Comparison of ENCODE assay signal across 9 cellular contexts in genomic region chr22:28923826-28924732, GRCh38. TPM values are rescaled to one million over a fixed set of nuclear protein-coding genes. Genes with fewer than 3 reads are reported as not detected.
DNase-seq lines count a peak whose midpoint lies in the region; ATAC-seq and TF ChIP-seq lines count a peak whose summit lies in the region.
"Had no signal": no experiment of that assay in that cellular context is flagged by ENCODE, and none has a peak within 500 bp of the region (broad histone marks: within the 10 kb centered on the region; RNA-seq: fewer than 3 reads in every experiment).

No MANE protein-coding gene starts in this region.

- no peaks in the 10 kb centered on the region for H3K4me1 Mint-ChIP-seq in stimulated activated effector memory CD8-positive, alpha-beta T cell treated with anti-CD3 and anti-CD28 coated beads, Interleukin-12 subunit alpha, Interleukin-12 subunit beta, amount 100 ng/mL, for 72 hours

- peak overlapping the region in 2 of 4 donors; percentile 55 to 63 for H3K27ac ChIP-seq in upper lobe of left lung

- peaks cover under 1 to 41% (median 15%) of the 10 kb centered on the region in 4 donors for H3K4me1 ChIP-seq in upper lobe of left lung

- no peaks in the 10 kb centered on the region for H3K27me3 ChIP-seq in upper lobe of left lung

- H3K27ac Mint-ChIP-seq in stimulated activated effector memory CD8-positive, alpha-beta T cell treated with anti-CD3 and anti-CD28 coated beads, Interleukin-12 subunit alpha, Interleukin-12 subunit beta, amount 100 ng/mL, for 72 hours = no peak overlapping the region

- no peak for TF ChIP-seq CTCF in lower leg skin (IDR thresholded peaks at IDR 0.05)
- no peak for TF ChIP-seq CTCF in upper lobe of left lung (IDR thresholded peaks at IDR 0.05)

- peak in 1 of 4 donors; percentile 9 for TF ChIP-seq EP300 in upper lobe of left lung (IDR thresholded peaks at IDR 0.05)

- ATAC-seq in upper lobe of left lung (ENCODE audit: low FRiP score in 2 of 2) = peak; percentile 48 to 70
- ATAC-seq in stimulated activated effector memory CD8-positive, alpha-beta T cell treated with anti-CD3 and anti-CD28 coated beads, Interleukin-12 subunit alpha, Interleukin-12 subunit beta, amount 100 ng/mL, for 72 hours = no peak

- TF ChIP-seq POLR2A in lower leg skin (IDR thresholded peaks at IDR 0.05) = no peak
- no peak for TF ChIP-seq POLR2A in upper lobe of left lung (IDR thresholded peaks at IDR 0.05)

- H3K36me3 ChIP-seq in upper lobe of left lung = no peaks in the 10 kb centered on the region

- intact Hi-C loops in lower leg skin (cut with DNase I; ENCODE audit: low total_unique reads) = no loop called here

- peak; percentile 7 for DNase-seq in NCI-H2227 (lab: John Stamatoyannopoulos, UW; ENCODE audit: unreplicated experiment)
- DNase-seq in NCI-H2227 treated with DMSO at 0.1 percent for 48 hours (lab: John Stamatoyannopoulos, UW) = no peak
- peak in 30 of 56 donors; percentile 7 to 77 (median 34) for DNase-seq in amygdala (lab: John Stamatoyannopoulos, UW)
- DNase-seq in lower leg skin (ENCODE audit: low spot score in 2 of 2) = peak; percentile 34 to 81
- peak; percentile 70 to 83 for DNase-seq in upper lobe of left lung
- DNase-seq in activated CD8-positive, alpha-beta memory T cell treated with anti-CD3 and anti-CD28 coated beads for 24 hours = no peak
- no peak for DNase-seq in stimulated activated effector memory CD8-positive, alpha-beta T cell treated with anti-CD3 and anti-CD28 coated beads, Interleukin-12 subunit alpha, Interleukin-12 subunit beta, amount 100 ng/mL, for 72 hours (ENCODE audit: low spot score in 2 of 2)
- no peak for DNase-seq in glomerular visceral epithelial cell (ENCODE audit: extremely low spot score)
- DNase-seq: ACHN had no signal

- H3K4me3 ChIP-seq in lower leg skin (ENCODE audit: low read depth, poor library complexity, severe bottlenecking) = no peak overlapping the region
- peak overlapping the region in 3 of 4 donors; percentile 3 to 14 (median 9) for H3K4me3 ChIP-seq in upper lobe of left lung

- WGBS in lower leg skin, 2 donors = 60 to 73% methylated on average over 24 of the region's 24 CpGs
- 56 to 59% methylated on average over 10 to 24 of the region's 24 CpGs for WGBS in upper lobe of left lung, 2 donors

- no peaks in the 10 kb centered on the region for H3K9me3 Mint-ChIP-seq in stimulated activated effector memory CD8-positive, alpha-beta T cell treated with anti-CD3 and anti-CD28 coated beads, Interleukin-12 subunit alpha, Interleukin-12 subunit beta, amount 100 ng/mL, for 72 hours

- H3K9me3 ChIP-seq in upper lobe of left lung = no peaks in the 10 kb centered on the region

- no peak overlapping the region for H3K4me3 Mint-ChIP-seq in stimulated activated effector memory CD8-positive, alpha-beta T cell treated with anti-CD3 and anti-CD28 coated beads, Interleukin-12 subunit alpha, Interleukin-12 subunit beta, amount 100 ng/mL, for 72 hours

- no peaks in the 10 kb centered on the region for H3K36me3 Mint-ChIP-seq in stimulated activated effector memory CD8-positive, alpha-beta T cell treated with anti-CD3 and anti-CD28 coated beads, Interleukin-12 subunit alpha, Interleukin-12 subunit beta, amount 100 ng/mL, for 72 hours

RNA-seq across cellular contexts. Expression of gene ZNRF3, which starts 40.7 kb away (rescaled TPM):
- 10 to 100 TPM; 17.2 to 22.8 (median 19.5) TPM for total RNA-seq in lower leg skin
- total RNA-seq in upper lobe of left lung = 10 to 100 TPM; 11.4 to 16.9 (median 14.4) TPM

Comparison
In these comparisons a context has a peak if more than half of its experiments do, and no peak if none do; other contexts are left out.
1. DNase-seq: peak in NCI-H2227 (single experiment), amygdala (30 of 56), lower leg skin (2 of 2) and upper lobe of left lung (2 of 2); none in NCI-H2227 treated with DMSO at 0.1 percent for 48 hours (single experiment), activated CD8-positive, alpha-beta memory T cell treated with anti-CD3 and anti-CD28 coated beads for 24 hours (single experiment), stimulated activated effector memory CD8-positive, alpha-beta T cell treated with anti-CD3 and anti-CD28 coated beads, Interleukin-12 subunit alpha, Interleukin-12 subunit beta, amount 100 ng/mL, for 72 hours (0 of 2) and glomerular visceral epithelial cell (single experiment).